15 cellular contexts compared by ENCODE assay signal in genomic region chr3:195198424-195199346, GRCh38.
DNase-seq lines count a peak whose midpoint lies in the region; ATAC-seq and TF ChIP-seq lines count a peak whose summit lies in the region.
"Had no signal": no experiment of that assay in that cellular context is flagged by ENCODE, and none has a peak within 500 bp of the region (broad histone marks: within the 10 kb centered on the region; RNA-seq: fewer than 3 reads in every experiment).

No MANE protein-coding gene starts in this region.

- H3K27ac Mint-ChIP-seq in endodermal cell = no peak overlapping the region
- H3K27ac Mint-ChIP-seq: dendritic cell treated with granulocyte-macrophage colony-stimulating factor and Interleukin-4, amounts not matched to agents 40 ng/mL and 50 ng/mL, for 4 days had no signal

- no peak overlapping the region for H3K9ac ChIP-seq in endodermal cell (ENCODE audit: extremely low read depth, low read length, poor library complexity, severe bottlenecking)

- H3K4me1 Mint-ChIP-seq in endodermal cell = peaks cover 16% of the 10 kb centered on the region

- no peaks in the 10 kb centered on the region for H3K9me3 Mint-ChIP-seq in endodermal cell
- H3K9me3 Mint-ChIP-seq: dendritic cell treated with granulocyte-macrophage colony-stimulating factor and Interleukin-4, amounts not matched to agents 40 ng/mL and 50 ng/mL, for 4 days had no signal

- CTCF ChIA-PET in AG04450 (lab: Charles Lee) = no interaction called here

- H3K9me3 ChIP-seq in AG04450 (ENCODE audit: control insufficient read depth, insufficient read depth, low read length) (peaks cover 2% of the 10 kb centered on the region; the same call in 1 of the 2 replicates), endodermal cell (ENCODE audit: control insufficient read depth, low read length) (no peaks in the 10 kb centered on the region), osteoblast (ENCODE audit: low read depth, low read length) (no peaks in the 10 kb centered on the region)
- H3K9me3 ChIP-seq: tibial artery had no signal

- H3K4me3 ChIP-seq in AG04450 (ENCODE audit: low read depth, low read length) = no peak overlapping the region
- no peak overlapping the region for H3K4me3 ChIP-seq in endodermal cell (ENCODE audit: low read length)
- no peak overlapping the region for H3K4me3 ChIP-seq in osteoblast (ENCODE audit: insufficient read depth, low read length)
- H3K4me3 ChIP-seq: tibial artery had no signal

- no peak overlapping the region for H3K4me3 Mint-ChIP-seq in endodermal cell
- H3K4me3 Mint-ChIP-seq: dendritic cell treated with granulocyte-macrophage colony-stimulating factor and Interleukin-4, amounts not matched to agents 40 ng/mL and 50 ng/mL, for 4 days had no signal

- peak overlapping the region; percentile 24 for H3K4me2 ChIP-seq in osteoblast (ENCODE audit: insufficient read depth, low read length)

- ATAC-seq in GM19463 (IDR thresholded peaks at IDR 0.05; ENCODE audit: unreplicated experiment) = no peak
- ATAC-seq in GM19397 (IDR thresholded peaks at IDR 0.05; ENCODE audit: unreplicated experiment) = no peak

- H3K4me1 ChIP-seq in endodermal cell (ENCODE audit: control insufficient read depth, insufficient read depth, low read length) = no peaks in the 10 kb centered on the region
- H3K4me1 ChIP-seq in osteoblast (ENCODE audit: insufficient read depth, low read length) = peaks cover 52% of the 10 kb centered on the region

- no peaks in the 10 kb centered on the region for H3K36me3 ChIP-seq in endodermal cell (ENCODE audit: control insufficient read depth, insufficient read depth, low read length)
- no peaks in the 10 kb centered on the region for H3K36me3 ChIP-seq in osteoblast (ENCODE audit: insufficient read depth, low read length)
- H3K36me3 ChIP-seq: tibial artery had no signal

- DNase-seq in AG04450 (ENCODE audit: low read depth, low spot score) (no peak), NCI-H1105 treated with DMSO at 0.1 percent for 48 hours (lab: John Stamatoyannopoulos, UW) (peak; percentile 52), endodermal cell (peak; percentile 28), osteoblast (ENCODE audit: insufficient read length, low spot score, missing footprints) (no peak), UCSD-AML1 (lab: John Stamatoyannopoulos, UW; ENCODE audit: unreplicated experiment) (no peak), DMS153 treated with DMSO at 0.1 percent for 48 hours (lab: John Stamatoyannopoulos, UW; ENCODE audit: unreplicated experiment) (no peak)
- DNase-seq: activated CD4-positive, alpha-beta T cell treated with anti-CD3 and anti-CD28 coated beads, Interleukin-2, amount 50 U/mL, for 48 hours; DMS153; left cardiac atrium; SHP77; stimulated activated CD4-positive, alpha-beta T cell treated with anti-CD3 and anti-CD28 coated beads, Interleukin-4, amount 100 ng/mL, for 1 hour had no signal

- POLR2A ChIA-PET in AG04450 (lab: Yijun Ruan, JAX) = no interaction called here

- no peaks in the 10 kb centered on the region for H3K27me3 Mint-ChIP-seq in endodermal cell (ENCODE audit: insufficient read depth)
- H3K27me3 Mint-ChIP-seq: dendritic cell treated with granulocyte-macrophage colony-stimulating factor and Interleukin-4, amounts not matched to agents 40 ng/mL and 50 ng/mL, for 4 days had no signal

- WGBS in endodermal cell (ENCODE audit: insufficient coverage in 1 of 2, insufficient read length in 1 of 2), 2 experiments = 95% methylated on average over 9 to 19 of the region's 19 CpGs

- TF ChIP-seq CTCF in AG04450 (IDR thresholded peaks at IDR 0.05; ENCODE audit: low read depth, low read length) = no peak
- no peak for TF ChIP-seq CTCF in endodermal cell (conservative IDR thresholded peaks at IDR 0.05)
- no peak for TF ChIP-seq CTCF in osteoblast (IDR thresholded peaks at IDR 0.05; ENCODE audit: extremely low read depth, low read depth, low read length)

- H3K36me3 Mint-ChIP-seq in endodermal cell (ENCODE audit: low read depth) = peaks cover 12% of the 10 kb centered on the region

- peak overlapping the region; percentile 49 for H3K27ac ChIP-seq in AG04450 (ENCODE audit: low read depth, low read length)
- H3K27ac ChIP-seq in endodermal cell (ENCODE audit: low read depth, low read length) = peak overlapping the region; percentile 66
- peak overlapping the region; percentile 84 for H3K27ac ChIP-seq in osteoblast (ENCODE audit: low read depth, low read length)
- H3K27ac ChIP-seq: tibial artery had no signal

- no peaks in the 10 kb centered on the region for H4K20me1 ChIP-seq in osteoblast (ENCODE audit: insufficient read depth, low read length)

- H2AFZ ChIP-seq in osteoblast (ENCODE audit: low read length) = peak overlapping the region; percentile 34

- H3K79me2 ChIP-seq in osteoblast (ENCODE audit: insufficient read depth, low read length) = peaks cover 12% of the 10 kb centered on the region

- no peaks in the 10 kb centered on the region for H3K27me3 ChIP-seq in AG04450 (ENCODE audit: control insufficient read depth, insufficient read depth, low read length)
- no peaks in the 10 kb centered on the region for H3K27me3 ChIP-seq in endodermal cell (ENCODE audit: control insufficient read depth, insufficient read depth, low read length, poor library complexity, severe bottlenecking)
- no peaks in the 10 kb centered on the region for H3K27me3 ChIP-seq in osteoblast (ENCODE audit: insufficient read depth, low read length)
- H3K27me3 ChIP-seq: tibial artery had no signal

Comparison
In these comparisons a context has a peak if more than half of its experiments do, and no peak if none do; other contexts are left out.
1. DNase-seq: peak in NCI-H1105 treated with DMSO at 0.1 percent for 48 hours (single experiment) and endodermal cell (single experiment); none in AG04450 (single experiment), osteoblast (single experiment), UCSD-AML1 (single experiment) and DMS153 treated with DMSO at 0.1 percent for 48 hours (single experiment).
2. Peak in every context shown above with its lines, with median percentiles within 50 percentile points of each other: H3K27ac ChIP-seq.